11 cellular contexts compared by ENCODE assay signal in the genomic region with DNA sequence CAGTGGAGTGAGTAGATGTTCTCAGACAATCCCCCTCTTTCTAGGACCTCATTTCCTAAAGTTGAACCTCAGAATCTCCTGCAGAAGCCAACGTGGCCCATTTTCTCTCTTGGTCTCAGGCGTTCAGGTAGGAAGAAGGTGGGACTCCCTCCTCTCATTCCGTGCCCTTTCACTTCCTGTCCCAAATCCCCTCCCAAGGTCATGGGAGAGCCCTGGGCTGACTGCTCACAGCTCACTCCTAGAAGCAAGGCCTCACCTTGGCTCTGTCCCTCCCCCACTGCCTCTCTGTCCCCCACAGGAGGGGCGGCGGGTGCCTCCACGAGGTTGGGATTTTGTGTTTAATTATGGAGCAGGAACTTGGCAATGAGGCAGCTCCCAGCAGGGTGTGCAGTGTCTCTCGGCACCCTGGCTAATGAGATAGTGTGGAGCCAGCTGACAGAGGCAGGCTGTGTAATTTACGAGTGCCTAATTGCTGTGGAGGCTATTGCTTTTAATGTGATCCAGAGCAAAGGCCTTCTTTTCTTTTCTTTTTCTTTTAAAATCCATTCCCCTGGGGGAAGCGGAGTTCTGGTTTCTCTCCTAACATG. TPM values are rescaled to one million over a fixed set of nuclear protein-coding genes. Genes with fewer than 3 reads are reported as not detected.
DNase-seq lines count a peak whose midpoint lies in the region; ATAC-seq and TF ChIP-seq lines count a peak whose summit lies in the region.
"Had no signal": no experiment of that assay in that cellular context is flagged by ENCODE, and none has a peak within 500 bp of the region (broad histone marks: within the 10 kb centered on the region; RNA-seq: fewer than 3 reads in every experiment).

No MANE protein-coding gene starts in this region.

- peaks cover 8% of the 10 kb centered on the region for H3K27me3 Mint-ChIP-seq in endodermal cell (ENCODE audit: insufficient read depth)

- H3K27ac Mint-ChIP-seq in endodermal cell, result peak overlapping the region; percentile 75
- H3K27ac Mint-ChIP-seq in stimulated activated effector memory CD8-positive, alpha-beta T cell treated with anti-CD3 and anti-CD28 coated beads, Interleukin-12 subunit alpha, Interleukin-12 subunit beta, amount 100 ng/mL, for 72 hours, result peak overlapping the region; percentile 12
- H3K27ac Mint-ChIP-seq: activated CD4-positive, alpha-beta T cell treated with anti-CD3 and anti-CD28 coated beads for 36 hours had no signal

- no peaks in the 10 kb centered on the region for H3K36me3 ChIP-seq in endodermal cell (ENCODE audit: control insufficient read depth, insufficient read depth, low read length)

- DNase-seq in NCI-H1092 (lab: John Stamatoyannopoulos, UW) (peak; percentile 95), NCI-H345 treated with DMSO at 0.1 percent for 48 hours (lab: John Stamatoyannopoulos, UW; ENCODE audit: unreplicated experiment) (peak; percentile 86), endodermal cell (peak; percentile 77)
- DNase-seq in stimulated activated effector memory CD8-positive, alpha-beta T cell treated with anti-CD3 and anti-CD28 coated beads, Interleukin-12 subunit alpha, Interleukin-12 subunit beta, amount 100 ng/mL, for 72 hours (ENCODE audit: low spot score in 2 of 2), result no peak
- DNase-seq: activated CD4-positive, alpha-beta T cell treated with anti-CD3 and anti-CD28 coated beads for 36 hours; activated effector memory CD4-positive, alpha-beta T cell treated with Interleukin-2 at 50 U/mL for 16 hours had no signal

- ATAC-seq in stimulated activated effector memory CD8-positive, alpha-beta T cell treated with anti-CD3 and anti-CD28 coated beads, Interleukin-12 subunit alpha, Interleukin-12 subunit beta, amount 100 ng/mL, for 72 hours, result no peak
- ATAC-seq in GM19463 (IDR thresholded peaks at IDR 0.05; ENCODE audit: unreplicated experiment) (no peak), HG03342 (IDR thresholded peaks at IDR 0.05; ENCODE audit: unreplicated experiment) (no peak), GM18870 (IDR thresholded peaks at IDR 0.05; ENCODE audit: unreplicated experiment) (no peak)
- ATAC-seq: activated CD4-positive, alpha-beta T cell treated with anti-CD3 and anti-CD28 coated beads for 36 hours had no signal

- 44 to 58% methylated on average over 3 to 9 of the region's 9 CpGs for WGBS in endodermal cell (ENCODE audit: insufficient coverage in 1 of 2, insufficient read length in 1 of 2), 2 experiments

- H3K4me3 ChIP-seq in endodermal cell (ENCODE audit: low read length), result no peak overlapping the region

- H3K9me3 ChIP-seq in endodermal cell (ENCODE audit: control insufficient read depth, low read length), result no peaks in the 10 kb centered on the region

- no peaks in the 10 kb centered on the region for H3K36me3 Mint-ChIP-seq in endodermal cell (ENCODE audit: low read depth)
- H3K36me3 Mint-ChIP-seq in stimulated activated effector memory CD8-positive, alpha-beta T cell treated with anti-CD3 and anti-CD28 coated beads, Interleukin-12 subunit alpha, Interleukin-12 subunit beta, amount 100 ng/mL, for 72 hours, result no peaks in the 10 kb centered on the region

- H3K9ac ChIP-seq in endodermal cell (ENCODE audit: extremely low read depth, low read length, poor library complexity, severe bottlenecking), result no peak overlapping the region

- peaks cover 29% of the 10 kb centered on the region for H3K4me1 ChIP-seq in endodermal cell (ENCODE audit: control insufficient read depth, insufficient read depth, low read length)

- no peaks in the 10 kb centered on the region for H3K9me3 Mint-ChIP-seq in endodermal cell
- H3K9me3 Mint-ChIP-seq in stimulated activated effector memory CD8-positive, alpha-beta T cell treated with anti-CD3 and anti-CD28 coated beads, Interleukin-12 subunit alpha, Interleukin-12 subunit beta, amount 100 ng/mL, for 72 hours, result no peaks in the 10 kb centered on the region

- peak overlapping the region; percentile 27 for H3K4me3 Mint-ChIP-seq in endodermal cell
- no peak overlapping the region for H3K4me3 Mint-ChIP-seq in stimulated activated effector memory CD8-positive, alpha-beta T cell treated with anti-CD3 and anti-CD28 coated beads, Interleukin-12 subunit alpha, Interleukin-12 subunit beta, amount 100 ng/mL, for 72 hours
- H3K4me3 Mint-ChIP-seq: activated CD4-positive, alpha-beta T cell treated with anti-CD3 and anti-CD28 coated beads for 36 hours had no signal

- no peak overlapping the region for H3K27ac ChIP-seq in endodermal cell (ENCODE audit: low read depth, low read length)

- H3K4me1 Mint-ChIP-seq in endodermal cell, result peaks cover 36% of the 10 kb centered on the region
- peaks cover 10% of the 10 kb centered on the region for H3K4me1 Mint-ChIP-seq in stimulated activated effector memory CD8-positive, alpha-beta T cell treated with anti-CD3 and anti-CD28 coated beads, Interleukin-12 subunit alpha, Interleukin-12 subunit beta, amount 100 ng/mL, for 72 hours
- H3K4me1 Mint-ChIP-seq: activated CD4-positive, alpha-beta T cell treated with anti-CD3 and anti-CD28 coated beads for 36 hours had no signal

- no peak for TF ChIP-seq CTCF in endodermal cell (conservative IDR thresholded peaks at IDR 0.05)

- no peaks in the 10 kb centered on the region for H3K27me3 ChIP-seq in endodermal cell (ENCODE audit: control insufficient read depth, insufficient read depth, low read length, poor library complexity, severe bottlenecking)

RNA-seq across cellular contexts. Expression of gene CDK18, which starts 9.1 kb away (rescaled TPM):
- 10 to 100 TPM; 58.1 to 88.7 TPM for total RNA-seq in endodermal cell
- polyA plus RNA-seq in endodermal cell (2013, experiment 1 of 2), result 24.4 TPM
- polyA plus RNA-seq in endodermal cell (2013, experiment 2 of 2), result 22.7 TPM

RNA-seq across cellular contexts. Expression of gene BLACAT1, which starts 39.5 kb away (rescaled TPM):
- total RNA-seq in endodermal cell, result 1 to 10 TPM; 7.4 to 7.6 TPM
- 9.3 TPM for polyA plus RNA-seq in endodermal cell (2013, experiment 1 of 2)
- polyA plus RNA-seq in endodermal cell (2013, experiment 2 of 2), result 9.8 TPM
- total RNA-seq: fibroblast of villous mesenchyme, liver had no signal
- polyA plus RNA-seq: liver had no signal

Comparison
In these comparisons a context has a peak if more than half of its experiments do, and no peak if none do; other contexts are left out.
1. DNase-seq: peak in NCI-H1092 (single experiment), NCI-H345 treated with DMSO at 0.1 percent for 48 hours (single experiment) and endodermal cell (single experiment); none in stimulated activated effector memory CD8-positive, alpha-beta T cell treated with anti-CD3 and anti-CD28 coated beads, Interleukin-12 subunit alpha, Interleukin-12 subunit beta, amount 100 ng/mL, for 72 hours (0 of 2).